In genomic region chr6:43021270-43022047, GRCh38 we compare ENCODE assay signal across 1 cellular context.
TF ChIP-seq lines count a peak whose summit lies in the region.

Gene RRP36, plus strand, starts transcription at chr6:43021623. Its CDS starts 32 bp downstream, at chr6:43021655.

TF ChIP-seq in HepG2, 621 proteins besides CTCF, POLR2A, EP300 and RAD21 (continued from another document and continues in another):
- peak; percentile 86; the same call in 1 of the 3 replicates for TF ChIP-seq MXI1 (IDR thresholded peaks at IDR 0.05; ENCODE audit: borderline replicate concordance, low read depth, low read length)
- TF ChIP-seq ZNF816 (CRISPR knock-in tag; IDR thresholded peaks at IDR 0.05; ENCODE audit: borderline replicate concordance), result peak; percentile 35; the same call in 1 of the 2 replicates
- TF ChIP-seq ZNF713 (CRISPR knock-in tag; IDR thresholded peaks at IDR 0.05), result no peak
- no peak for TF ChIP-seq NR2F2 (IDR thresholded peaks at IDR 0.05; ENCODE audit: borderline replicate concordance, low read depth)
- TF ChIP-seq ZFX (CRISPR knock-in tag; IDR thresholded peaks at IDR 0.05; ENCODE audit: low read depth), result peak; percentile 89
- TF ChIP-seq ZNF672 (CRISPR knock-in tag; IDR thresholded peaks at IDR 0.05), result peak; percentile 76; the same call in 1 of the 2 replicates
- TF ChIP-seq ZNF383 (CRISPR knock-in tag; IDR thresholded peaks at IDR 0.05; ENCODE audit: borderline replicate concordance), result no peak
- peak; percentile 68 for TF ChIP-seq TAF15 (IDR thresholded peaks at IDR 0.05; ENCODE audit: low read depth, low read length, poor library complexity, severe bottlenecking)
- peak; percentile 81 for TF ChIP-seq KMT2B (CRISPR knock-in tag; IDR thresholded peaks at IDR 0.05)
- no peak for TF ChIP-seq TRIM22 (IDR thresholded peaks at IDR 0.05)
- TF ChIP-seq MAFF (IDR thresholded peaks at IDR 0.05; ENCODE audit: low read depth, low read length), result no peak
- no peak for TF ChIP-seq TCF7L2 (IDR thresholded peaks at IDR 0.05; ENCODE audit: low read depth, low read length)
- no peak for TF ChIP-seq RAD51 (IDR thresholded peaks at IDR 0.05; ENCODE audit: borderline replicate concordance)
- no peak for TF ChIP-seq ZFP1 (CRISPR knock-in tag; IDR thresholded peaks at IDR 0.05)
- no peak for TF ChIP-seq ZNF660 (CRISPR knock-in tag; IDR thresholded peaks at IDR 0.05; ENCODE audit: borderline replicate concordance, low read depth)
- TF ChIP-seq POGK (CRISPR knock-in tag; conservative IDR thresholded peaks at IDR 0.05), result 0 out of 2 replicates have a peak, but pooled peaks have one; percentile 85
- TF ChIP-seq CEBPG (CRISPR knock-in tag; IDR thresholded peaks at IDR 0.05), result peak; percentile 52
- TF ChIP-seq GABPB1 (CRISPR knock-in tag; IDR thresholded peaks at IDR 0.05), result peak; percentile 95
- peak; percentile 68; the same call in 1 of the 2 replicates for TF ChIP-seq CSRNP1 (CRISPR knock-in tag; IDR thresholded peaks at IDR 0.05)
- TF ChIP-seq BRCA1 (CRISPR knock-in tag; IDR thresholded peaks at IDR 0.05), result no peak
- no peak; the same call in 1 of the 2 replicates for TF ChIP-seq ZNF556 (CRISPR knock-in tag; IDR thresholded peaks at IDR 0.05; ENCODE audit: borderline replicate concordance)
- TF ChIP-seq STAT5B (CRISPR knock-in tag; IDR thresholded peaks at IDR 0.05), result no peak
- TF ChIP-seq SMAD3 (CRISPR knock-in tag; IDR thresholded peaks at IDR 0.05), result peak; percentile 69; the same call in 1 of the 2 replicates
- no peak for TF ChIP-seq ZNF207 (IDR thresholded peaks at IDR 0.05; ENCODE audit: borderline replicate concordance)
- TF ChIP-seq BRD4 (CRISPR knock-in tag; IDR thresholded peaks at IDR 0.05), result peak; percentile 89
- no peak for TF ChIP-seq FOXA3 (CRISPR knock-in tag; IDR thresholded peaks at IDR 0.05)
- no peak for TF ChIP-seq ZNF276 (CRISPR knock-in tag; IDR thresholded peaks at IDR 0.05; ENCODE audit: low read depth)
- TF ChIP-seq PTBP1 (IDR thresholded peaks at IDR 0.05; ENCODE audit: low read depth, low read length, poor library complexity, severe bottlenecking), result no peak
- no peak for TF ChIP-seq ZBTB42 (CRISPR knock-in tag; IDR thresholded peaks at IDR 0.05)
- TF ChIP-seq ARNT (IDR thresholded peaks at IDR 0.05), result no peak
- TF ChIP-seq DNMT1 (CRISPR knock-in tag; IDR thresholded peaks at IDR 0.05), result no peak
- peak; percentile 24; the same call in 1 of the 2 replicates for TF ChIP-seq ZNF576 (CRISPR knock-in tag; IDR thresholded peaks at IDR 0.05)
- peak; percentile 72; the same call in 1 of the 2 replicates for TF ChIP-seq MEIS2 (CRISPR knock-in tag; IDR thresholded peaks at IDR 0.05)
- TF ChIP-seq ZNF646 (CRISPR knock-in tag; IDR thresholded peaks at IDR 0.05), result no peak
- TF ChIP-seq ZNF766 (CRISPR knock-in tag; IDR thresholded peaks at IDR 0.05; ENCODE audit: borderline replicate concordance), result peak; percentile 80; the same call in 1 of the 2 replicates
- TF ChIP-seq RNF2 (conservative IDR thresholded peaks at IDR 0.05; ENCODE audit: low read depth), result no peak; the same call in 1 of the 2 replicates
- 0 out of 2 replicates have a peak, but pooled peaks have one; percentile 18 for TF ChIP-seq SOX5 (CRISPR knock-in tag; IDR thresholded peaks at IDR 0.05; ENCODE audit: borderline replicate concordance)
- peak; percentile 87 for TF ChIP-seq SRSF1 (optimal IDR thresholded peaks at IDR 0.05; ENCODE audit: low read depth, low read length)
- peak; percentile 92 for TF ChIP-seq CREBL2 (CRISPR knock-in tag; IDR thresholded peaks at IDR 0.05; ENCODE audit: borderline replicate concordance)
- TF ChIP-seq KLF13 (CRISPR knock-in tag; IDR thresholded peaks at IDR 0.05), result 0 out of 2 replicates have a peak, but pooled peaks have one; percentile 33
- TF ChIP-seq ZNF275 (CRISPR knock-in tag; IDR thresholded peaks at IDR 0.05; ENCODE audit: borderline replicate concordance), result peak; percentile 52; the same call in 1 of the 2 replicates
- TF ChIP-seq ETS1 (CRISPR knock-in tag; IDR thresholded peaks at IDR 0.05), result no peak
- TF ChIP-seq ZNF337 (CRISPR knock-in tag; IDR thresholded peaks at IDR 0.05; ENCODE audit: borderline replicate concordance, low read depth), result peak; percentile 75; the same call in 1 of the 2 replicates
- no peak for TF ChIP-seq LRRFIP1 (CRISPR knock-in tag; conservative IDR thresholded peaks at IDR 0.05)
- peak; percentile 62; the same call in 1 of the 2 replicates for TF ChIP-seq ZNF724P (CRISPR knock-in tag; IDR thresholded peaks at IDR 0.05; ENCODE audit: borderline replicate concordance)
- no peak for TF ChIP-seq ZSCAN29 (CRISPR knock-in tag; conservative IDR thresholded peaks at IDR 0.05)
- no peak for TF ChIP-seq MBNL3 (CRISPR knock-in tag; conservative IDR thresholded peaks at IDR 0.05)
